In the genomic region with DNA sequence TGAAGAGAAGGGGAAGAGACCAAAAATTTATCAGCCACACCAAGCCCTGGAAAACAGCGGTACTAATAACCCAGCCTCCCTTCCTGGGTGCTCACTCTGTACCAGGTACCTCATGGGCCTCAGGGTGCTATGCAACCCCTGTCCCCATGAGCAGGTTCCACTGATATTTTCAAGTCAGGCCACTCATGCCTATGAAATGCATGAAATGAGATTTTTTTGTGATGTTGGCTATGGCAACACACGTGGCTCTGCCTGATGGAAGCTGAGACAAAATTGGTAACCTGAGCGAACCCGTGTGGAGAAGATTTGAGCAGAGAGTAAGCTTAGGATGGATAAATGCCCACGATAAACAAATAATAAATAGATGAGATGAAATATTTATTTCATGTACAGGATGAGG, we compare ENCODE assay signal across 26 cellular contexts.
A peak's percentile ranks its signal among the peaks of the same experiment; 100 is the strongest.
DNase-seq lines count a peak whose midpoint lies in the region; ATAC-seq and TF ChIP-seq lines count a peak whose summit lies in the region.
"Had no signal": no experiment of that assay in that cellular context is flagged by ENCODE, and none has a peak within 500 bp of the region (broad histone marks: within the 10 kb centered on the region; RNA-seq: fewer than 3 reads in every experiment).

No MANE protein-coding gene starts in this region.

- H3K36me3 ChIP-seq in SK-N-MC (ENCODE audit: insufficient read depth, low read length) (no peaks in the 10 kb centered on the region), hepatocyte (replicated peaks; ENCODE audit: insufficient read depth, low read depth) (no peaks in the 10 kb centered on the region), stomach smooth muscle (ENCODE audit: control insufficient read depth in 2 of 2, insufficient read depth in 2 of 2, low read length in 2 of 2) (no peaks in the 10 kb centered on the region)
- H3K36me3 ChIP-seq: cardiac muscle cell, tibial nerve, WERI-Rb-1 had no signal

- ATAC-seq in HG02798 (IDR thresholded peaks at IDR 0.05; ENCODE audit: poor library complexity, unreplicated experiment) (no peak), HG03342 (IDR thresholded peaks at IDR 0.05; ENCODE audit: unreplicated experiment) (no peak)
- ATAC-seq: HCT116 had no signal

- no peak overlapping the region for H2AFZ ChIP-seq in hepatocyte

- 89% methylated on average over 5 of the region's 5 CpGs for WGBS in hepatocyte (ENCODE audit: low lambda C conversion rate, missing lambda C conversion rate)

- no peaks in the 10 kb centered on the region for H3K27me3 ChIP-seq in hepatocyte
- H3K27me3 ChIP-seq in stomach smooth muscle (ENCODE audit: control insufficient read depth in 1 of 2, insufficient read depth in 2 of 2, low read length in 2 of 2) = no peaks in the 10 kb centered on the region
- H3K27me3 ChIP-seq: cardiac muscle cell, tibial nerve had no signal

- H3K27me3 Mint-ChIP-seq in HFFc6 (ENCODE audit: insufficient read depth) = no peaks in the 10 kb centered on the region; the same call in 1 of the 2 replicates

- H3K27ac Mint-ChIP-seq in HFFc6 = peak overlapping the region; percentile 38; the same call in 1 of the 2 replicates
- H3K27ac Mint-ChIP-seq: endodermal cell had no signal

- H3K9me3 Mint-ChIP-seq in HFFc6 = peaks cover 12% of the 10 kb centered on the region

- H3K9me3 ChIP-seq in SK-N-MC (ENCODE audit: low read depth, low read length) (peaks cover 7% of the 10 kb centered on the region; the same call in 1 of the 2 replicates), hepatocyte (ENCODE audit: low read depth) (no peaks in the 10 kb centered on the region), stomach smooth muscle (ENCODE audit: control insufficient read depth in 2 of 2, low read length in 2 of 2) (peaks cover 5 to 8% of the 10 kb centered on the region in 2 donors)

- H3K4me1 ChIP-seq in hepatocyte (ENCODE audit: insufficient read depth) (peaks cover 26% of the 10 kb centered on the region), stomach smooth muscle (ENCODE audit: control insufficient read depth, insufficient read depth, low read length) (peaks cover 48% of the 10 kb centered on the region)

- peaks cover 16% of the 10 kb centered on the region for H3K36me3 Mint-ChIP-seq in HFFc6 (ENCODE audit: low read depth)

- no peaks in the 10 kb centered on the region for H3K9me2 ChIP-seq in hepatocyte (replicated peaks; ENCODE audit: insufficient read depth)

- no peak overlapping the region for H3K4me2 ChIP-seq in hepatocyte

- peaks cover 43% of the 10 kb centered on the region for H3K4me1 Mint-ChIP-seq in HFFc6 (ENCODE audit: low read depth)

- H3K79me2 ChIP-seq in hepatocyte = no peaks in the 10 kb centered on the region

- DNase-seq in HFFc6 (no peak), SK-N-MC (ENCODE audit: low read depth, low spot score) (no peak), hepatocyte (ENCODE audit: low spot score) (no peak), substantia nigra (lab: John Stamatoyannopoulos, UW) (no peak)
- DNase-seq: activated CD4-positive, alpha-beta T cell treated with anti-CD3 and anti-CD28 coated beads, Interleukin-2, amount 50 U/mL, for 1 hour; activated naive CD4-positive, alpha-beta T cell treated with Interleukin-2 at 50 U/mL for 16 hours; activated T-cell treated with anti-CD3 and anti-CD28 coated beads, Interleukin-2, amount 50 U/mL, for 48 hours; C1 segment of cervical spinal cord; cortex of kidney; DMS79; GDM1; NCI-H2171; NCI-H524; NK-92 treated with Interleukin-12 subunit alpha and Interleukin-12 subunit beta, amount 100 ng/mL, for 24 hours; nucleus accumbens; SIG-M5; stimulated activated naive CD4-positive, alpha-beta T cell treated with Interleukin-2 at 50 U/mL for 16 hours; T1000; WERI-Rb-1 had no signal

- peak overlapping the region; percentile 88 for H3K27ac ChIP-seq in SK-N-MC
- peak overlapping the region; percentile 87 for H3K27ac ChIP-seq in hepatocyte
- peak overlapping the region; percentile 71 for H3K27ac ChIP-seq in stomach smooth muscle (ENCODE audit: low read length)
- no peak overlapping the region for H3K27ac ChIP-seq in substantia nigra (ENCODE audit: low read depth, low read length, poor library complexity, severe bottlenecking)
- H3K27ac ChIP-seq: WERI-Rb-1 had no signal

- TF ChIP-seq CTCF in HFFc6 (IDR thresholded peaks at IDR 0.05) = no peak
- no peak for TF ChIP-seq CTCF in hepatocyte (IDR thresholded peaks at IDR 0.05; ENCODE audit: poor library complexity)

- no peak overlapping the region for H3K4me3 Mint-ChIP-seq in HFFc6
- H3K4me3 Mint-ChIP-seq: endodermal cell had no signal

- no peaks in the 10 kb centered on the region for H4K20me1 ChIP-seq in hepatocyte (ENCODE audit: insufficient read depth, poor library complexity, severe bottlenecking)

- no peak overlapping the region for H3K9ac ChIP-seq in SK-N-MC (ENCODE audit: insufficient read length)
- no peak overlapping the region for H3K9ac ChIP-seq in stomach smooth muscle (ENCODE audit: low read length in 2 of 2)

- no peak overlapping the region for H3K4me3 ChIP-seq in SK-N-MC
- no peak overlapping the region for H3K4me3 ChIP-seq in hepatocyte
- H3K4me3 ChIP-seq in stomach smooth muscle (ENCODE audit: low read length in 2 of 2) = no peak overlapping the region
- H3K4me3 ChIP-seq: cardiac muscle cell, tibial nerve had no signal
